9 cellular contexts compared by ENCODE assay signal in the genomic region with DNA sequence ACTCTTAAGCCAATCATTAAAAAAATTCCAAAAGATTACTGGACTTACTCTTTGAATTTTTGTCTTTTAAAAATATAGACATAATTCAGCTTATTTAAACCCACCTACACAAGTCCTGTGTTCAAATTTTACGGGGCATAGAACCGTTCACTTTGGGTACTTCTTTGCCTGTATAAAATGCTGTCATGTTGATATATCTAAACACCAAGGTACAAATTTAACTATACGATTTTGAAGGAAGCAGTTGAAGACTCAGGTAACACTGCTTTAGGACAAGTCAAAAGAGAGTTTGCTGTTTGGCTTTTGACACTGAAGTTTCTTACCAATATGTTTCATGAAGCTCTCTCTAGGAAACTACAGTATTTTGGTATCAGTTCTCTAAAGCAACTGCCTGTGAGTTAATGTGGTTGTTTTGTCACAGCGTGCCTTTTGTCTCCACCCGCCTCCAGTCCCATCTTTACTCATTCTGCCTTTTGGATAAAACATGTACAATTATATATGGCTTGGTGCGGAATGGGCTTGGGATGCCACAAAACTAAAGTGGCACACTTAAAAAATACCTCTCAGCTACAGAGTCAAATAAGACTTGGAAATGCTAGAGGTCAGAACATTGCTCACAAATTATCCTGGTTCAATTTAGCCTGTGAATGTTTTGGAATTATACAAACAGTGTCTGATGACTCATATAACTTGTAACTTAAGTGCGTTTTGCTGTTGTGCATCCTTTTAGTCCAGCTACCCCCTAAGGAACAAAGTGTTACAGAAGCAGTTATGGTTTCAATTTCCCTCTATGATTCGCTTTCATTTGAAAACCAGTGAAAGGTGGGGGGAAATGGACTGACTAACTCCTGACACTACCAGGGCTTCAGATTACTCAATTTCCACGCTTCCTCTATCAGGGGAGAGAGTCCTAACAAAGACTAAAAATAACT. TPM values are rescaled to one million over a fixed set of nuclear protein-coding genes. Genes with fewer than 3 reads are reported as not detected.
A peak's percentile ranks its signal among the peaks of the same experiment; 100 is the strongest.
DNase-seq lines count a peak whose midpoint lies in the region; ATAC-seq and TF ChIP-seq lines count a peak whose summit lies in the region.
"Had no signal": no experiment of that assay in that cellular context is flagged by ENCODE, and none has a peak within 500 bp of the region (broad histone marks: within the 10 kb centered on the region; RNA-seq: fewer than 3 reads in every experiment).

No MANE protein-coding gene starts in this region.

- H3K4me1 ChIP-seq in PC-9 (replicated peaks; ENCODE audit: insufficient read depth): peaks cover 33% of the 10 kb centered on the region

- no peaks in the 10 kb centered on the region for H3K9me3 ChIP-seq in PC-9 (ENCODE audit: insufficient read depth, low read depth)

- CTCF ChIA-PET in PC-9 (lab: Charles Lee): no interaction called here

- no peaks in the 10 kb centered on the region for H3K27me3 ChIP-seq in PC-9 (ENCODE audit: insufficient read depth, low read depth)

- peaks cover 11% of the 10 kb centered on the region; the same call in 1 of the 2 replicates for H3F3A ChIP-seq in PC-9 (ENCODE audit: insufficient read depth, low read depth)

- H3K79me2 ChIP-seq in PC-9 (ENCODE audit: low read depth): no peaks in the 10 kb centered on the region

- BruUV-seq in PC-9 (replicated peaks; lab: Mats Ljungman, UMichigan): no TSS peak

- POLR2A ChIA-PET in PC-9 (lab: Charles Lee; ENCODE audit: unreplicated experiment): no interaction called here

- peak overlapping the region; percentile 36; the same call in 1 of the 2 replicates for H3K27ac ChIP-seq in PC-9

- no peaks in the 10 kb centered on the region for H3K9me2 ChIP-seq in PC-9 (ENCODE audit: insufficient read depth)

- DNase-seq in PC-9 (peak in 1 of 2 experiments; percentile 51), kidney tubule cell (ENCODE audit: low spot score) (peak; percentile 82), NCI-H146 treated with DMSO at 0.1 percent for 48 hours (lab: John Stamatoyannopoulos, UW; ENCODE audit: unreplicated experiment) (no peak), activated gamma-delta T cell (lab: John Stamatoyannopoulos, UW) (no peak), retina (no peak), OCI-M2 (lab: John Stamatoyannopoulos, UW; ENCODE audit: unreplicated experiment) (no peak)
- DNase-seq: activated B cell treated with CpG ODN at 0.5 μM for 24 hours had no signal

- H3K36me3 ChIP-seq in PC-9 (ENCODE audit: low read depth): no peaks in the 10 kb centered on the region

- ATAC-seq in GM19035 (IDR thresholded peaks at IDR 0.05; ENCODE audit: unreplicated experiment) (peak; percentile 84), HG02970 (IDR thresholded peaks at IDR 0.05; ENCODE audit: low FRiP score, unreplicated experiment) (peak; percentile 84)

- H2AFZ ChIP-seq in PC-9: no peak overlapping the region; the same call in 1 of the 2 replicates

- intact Hi-C loops in PC-9 (cut with micrococcal nuclease; ENCODE audit: unreplicated experiment): no loop called here

- H3K4me2 ChIP-seq in PC-9: peak overlapping the region; percentile 35

- H3K4me3 ChIP-seq in PC-9: no peak overlapping the region

- TF ChIP-seq CTCF in PC-9 (conservative IDR thresholded peaks at IDR 0.05): no peak

- H4K20me1 ChIP-seq in PC-9 (ENCODE audit: insufficient read depth): no peaks in the 10 kb centered on the region

RNA-seq across cellular contexts. Expression of gene RGS17, which starts 38.7 kb away (rescaled TPM):
- 0.70 and 0.80 TPM in 2 replicates for total RNA-seq in PC-9 (2021)
- total RNA-seq: activated B cell treated with CpG ODN at 0.5 μM for 24 hours had no signal
